Comparison of ENCODE assay signal across 34 cellular contexts in the genomic region with DNA sequence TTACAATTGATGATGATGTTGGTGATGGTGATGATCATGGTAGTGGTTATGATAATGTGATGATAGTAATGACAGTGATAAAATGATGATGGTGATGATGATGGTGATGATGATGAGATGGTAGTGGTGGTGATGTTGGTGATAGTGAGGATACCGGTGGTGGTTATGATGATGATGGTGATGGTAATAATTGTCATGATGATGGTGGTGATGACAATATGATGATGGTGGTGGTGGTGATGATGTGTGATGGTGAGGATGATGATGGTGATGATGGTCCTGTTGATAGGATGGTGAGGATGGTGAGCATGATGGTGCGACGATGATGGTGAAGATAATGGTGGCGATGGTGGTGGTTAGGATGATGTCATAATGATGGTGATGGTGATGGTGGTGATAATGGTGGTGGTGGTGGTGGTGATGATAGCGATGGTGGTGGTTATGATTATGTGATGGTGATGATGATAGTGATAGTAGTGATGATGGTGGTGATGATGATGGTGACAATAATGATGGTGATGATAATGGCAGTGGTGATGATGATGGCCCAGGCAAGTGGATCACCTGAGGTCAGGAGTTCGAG.
"Had no signal": no experiment of that assay in that cellular context is flagged by ENCODE, and none has a peak within 500 bp of the region (broad histone marks: within the 10 kb centered on the region; RNA-seq: fewer than 3 reads in every experiment).

No MANE protein-coding gene starts in this region.

- H3K4me3 ChIP-seq: adrenal gland, body of pancreas, breast epithelium had no signal

- DNase-seq: activated B cell treated with CpG ODN at 0.5 μM for 24 hours; activated CD4-positive, alpha-beta memory T cell treated with anti-CD3 and anti-CD28 coated beads for 36 hours; activated CD4-positive, alpha-beta T cell treated with anti-CD3 and anti-CD28 coated beads for 4 hours; activated CD4-positive, alpha-beta T cell treated with anti-CD3 and anti-CD28 coated beads, Interleukin-2, amount 10 ng/mL, durations not matched to agents 24 days and 14 days; activated CD4-positive, alpha-beta T cell treated with anti-CD3 and anti-CD28 coated beads, Interleukin-2, amount 50 U/mL, for 1 hour; activated CD4-positive, alpha-beta T cell treated with anti-CD3 and anti-CD28 coated beads, Interleukin-2, amount 50 U/mL, for 4 hours; activated CD4-positive, CD25-positive, alpha-beta regulatory T cell treated with anti-CD3 and anti-CD28 coated beads, Interleukin-2, amount 50 U/mL, for 72 hours; activated CD8-positive, alpha-beta memory T cell treated with anti-CD3 and anti-CD28 coated beads, Interleukin-2, amount 50 U/mL, for 4 hours; activated CD8-positive, alpha-beta T cell treated with anti-CD3 and anti-CD28 coated beads for 36 hours; activated effector memory CD4-positive, alpha-beta T cell treated with anti-CD3 and anti-CD28 coated beads, Interleukin-2, amount 50 U/mL, for 16 hours; activated gamma-delta T cell treated with Interleukin-2 at 50 U/mL for 16 hours; activated naive CD4-positive, alpha-beta T cell; activated naive CD4-positive, alpha-beta T cell treated with anti-CD3 and anti-CD28 coated beads for 36 hours; activated naive CD4-positive, alpha-beta T cell treated with anti-CD3 and anti-CD28 coated beads, Interleukin-2, amount 50 U/mL, for 16 hours; activated naive CD8-positive, alpha-beta T cell treated with anti-CD3 and anti-CD28 coated beads for 36 hours; activated T-cell treated with anti-CD3 and anti-CD28 coated beads for 4 hours; activated T-cell treated with anti-CD3 and anti-CD28 coated beads, Interleukin-2, amount 50 U/mL, for 1 hour; activated T-cell treated with anti-CD3 and anti-CD28 coated beads, Interleukin-2, amount 50 U/mL, for 4 hours; activated T-cell treated with anti-CD3 and anti-CD28 coated beads, Interleukin-2, amount 50 U/mL, for 72 hours; adrenal gland; amniotic stem cell; aorta; body of pancreas; brain microvascular endothelial cell; central memory CD4-positive, alpha-beta T cell; T-helper 2 cell; T-helper 9 cell had no signal

- H3K27me3 ChIP-seq: adrenal gland, body of pancreas, brain microvascular endothelial cell, breast epithelium had no signal

- FAIRE-seq: astrocyte, colon, TTC549 had no signal

- ATAC-seq: activated CD8-positive, alpha-beta T cell treated with anti-CD3 and anti-CD28 coated beads for 36 hours; activated naive CD4-positive, alpha-beta T cell treated with anti-CD3 and anti-CD28 coated beads, Interleukin-2, amount 50 U/mL, for 72 hours; activated T-cell treated with anti-CD3 and anti-CD28 coated beads, Interleukin-2, amount 50 U/mL, for 4 hours; activated T-cell treated with anti-CD3 and anti-CD28 coated beads, Interleukin-2, amount 50 U/mL, for 72 hours; activated T-helper 17 cell treated with anti-CD3 and anti-CD28 coated beads, Interleukin-2, amount 50 U/mL, for 72 hours; body of pancreas had no signal

- H3K27ac ChIP-seq: adrenal gland, body of pancreas, brain microvascular endothelial cell, breast epithelium, VCaP had no signal

- H3K9me3 ChIP-seq: adrenal gland, body of pancreas, breast epithelium had no signal

- H3K36me3 ChIP-seq: adrenal gland, brain microvascular endothelial cell, breast epithelium had no signal
